ENCODE assay signal across 8 cellular contexts in genomic region chr2:60555794-60556161, GRCh38. TPM values are rescaled to one million over a fixed set of nuclear protein-coding genes. Genes with fewer than 3 reads are reported as not detected.
A peak's percentile ranks its signal among the peaks of the same experiment; 100 is the strongest.
DNase-seq lines count a peak whose midpoint lies in the region; ATAC-seq and TF ChIP-seq lines count a peak whose summit lies in the region.

No MANE protein-coding gene starts in this region.

- no peaks in the 10 kb centered on the region for H3K9me3 Mint-ChIP-seq in chondrocyte (ENCODE audit: low read depth)

- peaks cover 0 to 56% (median 20%) of the 10 kb centered on the region in 12 donors for H3K4me1 ChIP-seq in heart left ventricle
- no peaks in the 10 kb centered on the region for H3K4me1 ChIP-seq in HUES6 (ENCODE audit: control insufficient read depth, insufficient read depth, low read length)
- peaks cover 4% of the 10 kb centered on the region for H3K4me1 ChIP-seq in ovary (ENCODE audit: insufficient read depth)

- H3K4me1 Mint-ChIP-seq in chondrocyte (ENCODE audit: low read depth) = peaks cover 33% of the 10 kb centered on the region

- TF ChIP-seq POLR2A in heart left ventricle (IDR thresholded peaks at IDR 0.05) (no peak), ovary (IDR thresholded peaks at IDR 0.05) (no peak)

- H3K4me3 Mint-ChIP-seq in chondrocyte (ENCODE audit: unreplicated experiment) = peak overlapping the region; percentile 81

- H3K27ac ChIP-seq in heart left ventricle (peak overlapping the region in 4 of 12 donors; percentile 58 to 89 (median 76)), HUES6 (ENCODE audit: low read depth, low read length) (0 out of 2 replicates have a peak overlapping the region, but pooled peaks have one; percentile 4), ovary (no peak overlapping the region)

- 18 to 45% (median 24%) methylated on average over 5 of the region's 5 CpGs for WGBS in heart left ventricle, 4 donors
- 6 to 12% (median 8%) methylated on average over 5 of the region's 5 CpGs for WGBS in ovary, 3 donors

- DNase-seq in heart left ventricle (no peak), Right ventricle myocardium superior (no peak), chondrocyte (ENCODE audit: low spot score) (no peak), ovary (no peak), HK-2 (ENCODE audit: unreplicated experiment) (no peak), DMS114 treated with DMSO at 0.1 percent for 48 hours (lab: John Stamatoyannopoulos, UW; ENCODE audit: unreplicated experiment) (no peak)

- no peak for ATAC-seq in heart left ventricle
- no peak for ATAC-seq in Right ventricle myocardium superior (ENCODE audit: poor library complexity)
- no peak for ATAC-seq in GM21786 (IDR thresholded peaks at IDR 0.05; ENCODE audit: unreplicated experiment)

- no peak for TF ChIP-seq EP300 in ovary (IDR thresholded peaks at IDR 0.05)

- no peaks in the 10 kb centered on the region for H3K36me3 ChIP-seq in heart left ventricle
- no peaks in the 10 kb centered on the region for H3K36me3 ChIP-seq in HUES6 (ENCODE audit: control insufficient read depth, insufficient read depth, low read length)
- no peaks in the 10 kb centered on the region for H3K36me3 ChIP-seq in ovary

- peak overlapping the region; percentile 81 for H3K9ac ChIP-seq in HUES6 (ENCODE audit: low read length)

- no peak overlapping the region for H3K27ac Mint-ChIP-seq in chondrocyte (ENCODE audit: unreplicated experiment)

- H3K4me3 ChIP-seq in heart left ventricle (peak overlapping the region in 10 of 12 donors; percentile 56 to 80 (median 68)), HUES6 (ENCODE audit: low read depth, low read length) (peak overlapping the region; percentile 88), ovary (peak overlapping the region; percentile 50)

- H3K27me3 ChIP-seq in heart left ventricle (peaks cover 8 to 81% (median 51%) of the 10 kb centered on the region in 9 donors), HUES6 (ENCODE audit: control insufficient read depth, insufficient read depth, low read length) (peaks cover 11% of the 10 kb centered on the region; the same call in 1 of the 2 replicates), ovary (no peaks in the 10 kb centered on the region)

- intact Hi-C loops in heart left ventricle (cut with DNase I) = loop anchor here in 6 of 10 donors (10.0 kb wide), 4 partner anchors 221 to 1531 kb away; no protein-coding TSS in a partner anchor
- intact Hi-C loops in Right ventricle myocardium superior (cut with DNase I) = loop anchor here (10.0 kb wide), 1 partner anchor 441 kb away; no protein-coding TSS in a partner anchor
- intact Hi-C loops in ovary (cut with DNase I) = no loop called here

- no peaks in the 10 kb centered on the region for H3K36me3 Mint-ChIP-seq in chondrocyte (ENCODE audit: low read depth)

- TF ChIP-seq CTCF in heart left ventricle (IDR thresholded peaks at IDR 0.05) = no peak
- no peak for TF ChIP-seq CTCF in chondrocyte (IDR thresholded peaks at IDR 0.05)
- TF ChIP-seq CTCF in ovary (IDR thresholded peaks at IDR 0.05) = no peak

- H3K27me3 Mint-ChIP-seq in chondrocyte (ENCODE audit: low read depth) = peaks cover 37% of the 10 kb centered on the region

- no peaks in the 10 kb centered on the region for H3K9me3 ChIP-seq in heart left ventricle
- H3K9me3 ChIP-seq in HUES6 (ENCODE audit: control insufficient read depth, insufficient read depth, low read depth, low read length) = no peaks in the 10 kb centered on the region
- H3K9me3 ChIP-seq in ovary = peaks cover 0 to 3% of the 10 kb centered on the region in 2 donors

RNA-seq across cellular contexts. Expression of gene BCL11A, which starts 2.3 kb away (rescaled TPM):
- total RNA-seq in heart left ventricle (10 to 100 TPM in 8 of 9 donors, 1 to 10 TPM in 1; 9.2 to 31.9 (median 22.4) TPM), Right ventricle myocardium superior (31.6 TPM), chondrocyte (11.1 to 15.4 TPM (median 13.4 TPM) in 3 replicates), ovary (1 to 10 TPM in 6 of 7 donors, not detected in 1; 2.1 to 5.7 (median 3.6) TPM)
- polyA plus RNA-seq in heart left ventricle (10 to 100 TPM in 1 of 2 donors, 1 to 10 TPM in 1; 5.6 to 18.9 TPM), ovary (1 to 10 TPM in 1 of 2 donors, under 1 TPM in 1; 0.81 to 2.5 TPM)

Comparison
In these comparisons a context has a peak if more than half of its experiments do, and no peak if none do; other contexts are left out.
1. intact Hi-C loops: an anchor here in heart left ventricle (10.0 kb wide) and Right ventricle myocardium superior (10.0 kb wide); none called in ovary.